Comparison of ENCODE assay signal across 11 cellular contexts in the genomic region with DNA sequence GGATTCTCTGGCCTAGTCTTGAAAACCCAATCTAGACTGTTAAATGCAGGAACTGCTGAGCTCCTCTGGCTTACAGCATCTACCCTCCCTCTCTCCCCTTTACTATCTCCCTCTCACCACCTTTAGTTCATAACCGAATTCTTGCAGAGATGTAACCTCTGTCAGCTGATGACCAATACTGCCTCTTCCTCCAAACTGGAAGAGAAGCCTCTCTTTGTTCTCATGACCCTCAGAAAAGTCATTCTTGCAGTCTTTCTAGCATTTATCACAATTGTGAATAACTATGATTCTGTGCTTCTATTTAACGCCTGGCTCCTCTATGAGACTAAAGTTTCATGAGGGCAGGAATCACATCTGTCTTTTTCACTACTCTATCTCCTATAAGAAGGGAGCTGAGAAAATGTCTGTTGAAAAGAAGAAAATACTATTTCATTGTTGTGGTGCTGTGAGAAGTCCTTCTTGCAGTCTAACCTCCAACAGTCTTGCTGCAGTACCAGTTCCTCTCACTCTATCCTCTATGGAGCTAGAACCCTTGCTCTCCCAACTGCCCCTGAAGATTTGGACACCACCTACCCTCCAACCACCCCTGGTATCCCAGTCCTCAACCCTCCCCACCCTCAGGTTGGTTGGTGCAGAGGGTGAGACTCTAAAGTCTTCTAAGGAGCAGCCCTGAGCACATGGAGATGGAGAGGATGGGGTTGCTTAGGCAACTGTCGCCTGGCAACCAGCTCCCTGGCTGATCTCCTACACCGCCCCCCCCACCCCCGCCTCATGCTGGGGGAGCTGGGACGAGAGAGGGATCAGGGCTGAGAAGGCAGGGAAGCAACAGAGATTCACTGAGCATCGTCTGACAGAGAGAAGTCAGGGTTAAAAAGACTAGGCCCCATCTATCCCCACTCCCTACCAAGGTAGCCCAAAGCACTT. TPM values are rescaled to one million over a fixed set of nuclear protein-coding genes. Genes with fewer than 3 reads are reported as not detected.
DNase-seq lines count a peak whose midpoint lies in the region; ATAC-seq and TF ChIP-seq lines count a peak whose summit lies in the region.
"Had no signal": no experiment of that assay in that cellular context is flagged by ENCODE, and none has a peak within 500 bp of the region (broad histone marks: within the 10 kb centered on the region; RNA-seq: fewer than 3 reads in every experiment).

No MANE protein-coding gene starts in this region.

- peaks cover 74% of the 10 kb centered on the region for H3K4me1 Mint-ChIP-seq in activated naive CD8-positive, alpha-beta T cell treated with anti-CD3 and anti-CD28 coated beads for 36 hours
- H3K4me1 Mint-ChIP-seq in naive B cell, result peaks cover 67 to 94% (median 88%) of the 10 kb centered on the region in 3 donors

- H3K27me3 Mint-ChIP-seq in activated naive CD8-positive, alpha-beta T cell treated with anti-CD3 and anti-CD28 coated beads for 36 hours, result no peaks in the 10 kb centered on the region
- no peaks in the 10 kb centered on the region for H3K27me3 Mint-ChIP-seq in naive B cell

- TF ChIP-seq CTCF in DOHH2 (IDR thresholded peaks at IDR 0.05; ENCODE audit: low read depth, low read length, poor library complexity, severe bottlenecking), result no peak

- peaks cover 8% of the 10 kb centered on the region; the same call in 1 of the 2 replicates for H3F3A ChIP-seq in DOHH2 (ENCODE audit: control insufficient read depth, insufficient read depth)

- peaks cover 85% of the 10 kb centered on the region for H3K36me3 ChIP-seq in DOHH2 (ENCODE audit: control insufficient read depth, low read length)

- ATAC-seq in naive B cell (ENCODE audit: low read depth in 2 of 2), result no peak
- ATAC-seq in left colon, result no peak

- no peak overlapping the region for H3K4me3 ChIP-seq in DOHH2 (ENCODE audit: low read length)
- H3K4me3 ChIP-seq: thoracic aorta had no signal

- H3K4me3 Mint-ChIP-seq in activated naive CD8-positive, alpha-beta T cell treated with anti-CD3 and anti-CD28 coated beads for 36 hours, result no peak overlapping the region
- H3K4me3 Mint-ChIP-seq in naive B cell, result peak overlapping the region in 3 of 8 donors; percentile 44 to 63 (median 52)

- H3K36me3 Mint-ChIP-seq in activated naive CD8-positive, alpha-beta T cell treated with anti-CD3 and anti-CD28 coated beads for 36 hours, result peaks cover 11% of the 10 kb centered on the region
- peaks cover 4 to 9% of the 10 kb centered on the region in 2 donors for H3K36me3 Mint-ChIP-seq in naive B cell

- DNase-seq in Ammon's horn (ENCODE audit: low spot score) (peak; percentile 83), naive B cell (no peak), left colon (no peak), HuH-7.5 (ENCODE audit: low spot score) (no peak), H4 (ENCODE audit: low spot score) (no peak)
- no peak for DNase-seq in activated naive CD8-positive, alpha-beta T cell treated with anti-CD3 and anti-CD28 coated beads for 36 hours
- no peak for DNase-seq in stimulated activated CD4-positive, alpha-beta T cell treated with anti-CD3 and anti-CD28 coated beads, Interleukin-4, amount 100 ng/mL, for 4 hours
- DNase-seq: activated T-cell treated with anti-CD3 and anti-CD28 coated beads for 4 hours, NCI-H345 had no signal

- H3K9me3 Mint-ChIP-seq in activated naive CD8-positive, alpha-beta T cell treated with anti-CD3 and anti-CD28 coated beads for 36 hours, result no peaks in the 10 kb centered on the region
- H3K9me3 Mint-ChIP-seq in naive B cell, result no peaks in the 10 kb centered on the region

- no peaks in the 10 kb centered on the region for H3K9me3 ChIP-seq in DOHH2 (ENCODE audit: control insufficient read depth, insufficient read depth, low read length)
- H3K9me3 ChIP-seq: thoracic aorta had no signal

- H3K4me1 ChIP-seq in DOHH2 (ENCODE audit: control insufficient read depth, low read length), result peaks cover 88% of the 10 kb centered on the region

- peaks cover 92% of the 10 kb centered on the region for H3K79me2 ChIP-seq in DOHH2 (ENCODE audit: control insufficient read depth, low read length)

- intact Hi-C loops in left colon (cut with DNase I, micrococcal nuclease), result no loop called here

- no peak overlapping the region for H3K4me2 ChIP-seq in DOHH2 (ENCODE audit: low read length)

- H3K27ac Mint-ChIP-seq in activated naive CD8-positive, alpha-beta T cell treated with anti-CD3 and anti-CD28 coated beads for 36 hours, result peak overlapping the region; percentile 76
- H3K27ac Mint-ChIP-seq in naive B cell, result peak overlapping the region; percentile 78 to 99 (median 94)

- no peaks in the 10 kb centered on the region for H4K20me1 ChIP-seq in DOHH2 (ENCODE audit: control insufficient read depth, insufficient read depth, low read depth, low read length)

- H3K27ac ChIP-seq in DOHH2 (ENCODE audit: low read depth, low read length), result peak overlapping the region; percentile 97

- H3K9me2 ChIP-seq in DOHH2 (replicated peaks; ENCODE audit: control insufficient read depth, low read length), result no peaks in the 10 kb centered on the region

- H3K27me3 ChIP-seq in DOHH2 (ENCODE audit: control insufficient read depth, low read length), result no peaks in the 10 kb centered on the region

RNA-seq across cellular contexts. Expression of gene MEF2D, which starts 13.9 kb away (rescaled TPM):
- total RNA-seq in activated naive CD8-positive, alpha-beta T cell treated with anti-CD3 and anti-CD28 coated beads for 36 hours, result 10 to 100 TPM; 25.7 to 27.8 TPM
- 10 to 100 TPM in 3 of 6 donors, 1 to 10 TPM in 3; 6.9 to 15.8 (median 9.1) TPM for polyA plus RNA-seq in naive B cell (ENCODE audit: low read depth in 6 of 6)
- 10 to 100 TPM; 45.9 to 66.4 TPM for total RNA-seq in left colon
- 3.9 and 7.9 TPM in 2 replicates for total RNA-seq in H4 (2014; rRNA removed; shearing (Covaris generic))
